Comparison of ENCODE assay signal across 14 cellular contexts in the genomic region with DNA sequence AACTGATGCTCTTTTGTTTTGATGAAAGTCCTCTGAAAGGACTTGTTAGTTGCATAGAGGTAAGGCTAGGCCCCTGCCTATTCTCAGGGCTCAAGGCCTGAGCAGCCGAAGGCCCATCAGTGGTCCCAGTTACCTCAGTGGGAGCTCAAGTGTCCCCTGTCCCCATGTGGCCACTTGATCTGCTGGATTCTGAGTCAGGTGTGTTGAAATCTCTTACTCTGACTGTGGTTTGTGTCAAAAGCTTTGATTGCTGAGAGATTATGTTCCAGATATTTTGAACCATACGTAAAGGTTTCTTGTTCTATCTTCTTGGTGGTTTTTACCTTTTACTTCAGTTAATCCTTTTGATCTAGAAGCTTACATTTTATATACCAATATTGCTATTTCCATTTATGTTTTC.
"Had no signal": no experiment of that assay in that cellular context is flagged by ENCODE, and none has a peak within 500 bp of the region (broad histone marks: within the 10 kb centered on the region; RNA-seq: fewer than 3 reads in every experiment).

No MANE protein-coding gene starts in this region.

- FAIRE-seq: frontal cortex, small intestine had no signal

- H3K4me3 Mint-ChIP-seq: natural killer cell had no signal

- H3K27me3 ChIP-seq: heart left ventricle, transverse colon had no signal

- H3K4me3 ChIP-seq: heart left ventricle, transverse colon had no signal

- H3K36me3 ChIP-seq: heart left ventricle, transverse colon had no signal

- H3K9me3 Mint-ChIP-seq: natural killer cell had no signal

- DNase-seq: activated CD4-positive, alpha-beta T cell treated with anti-CD3 and anti-CD28 coated beads for 1 hour; caudate nucleus; cortex of kidney; effector CD8-positive, alpha-beta T cell; heart left ventricle; left colon; natural killer cell; nucleus accumbens; right cardiac atrium; small intestine; T1000; transverse colon had no signal

- H3K27ac Mint-ChIP-seq: progenitor cell of endocrine pancreas had no signal

- ATAC-seq: heart left ventricle, left colon, natural killer cell, right cardiac atrium had no signal

- H3K36me3 Mint-ChIP-seq: natural killer cell had no signal

- H3K27me3 Mint-ChIP-seq: progenitor cell of endocrine pancreas had no signal

- H3K9me3 ChIP-seq: transverse colon had no signal
